Comparison of ENCODE assay signal across 27 cellular contexts in genomic region chr19:13727798-13728197, GRCh38. TPM values are rescaled to one million over a fixed set of nuclear protein-coding genes. Genes with fewer than 3 reads are reported as not detected.
DNase-seq lines count a peak whose midpoint lies in the region; ATAC-seq and TF ChIP-seq lines count a peak whose summit lies in the region.
"Had no signal": no experiment of that assay in that cellular context is flagged by ENCODE, and none has a peak within 500 bp of the region (broad histone marks: within the 10 kb centered on the region; RNA-seq: fewer than 3 reads in every experiment).

No MANE protein-coding gene starts in this region.

- H3K4me3 Mint-ChIP-seq in WTC11: no peak overlapping the region
- H3K4me3 Mint-ChIP-seq: activated T-cell treated with anti-CD3 and anti-CD28 coated beads, Interleukin-2, amount 50 U/mL, for 24 hours; effector memory CD8-positive, alpha-beta T cell; natural killer cell treated with Interleukin-12 subunit alpha and Interleukin-12 subunit beta and Interleukin-15 and Interleukin-18, amount 100 ng/mL, for 72 hours had no signal

- H3K27ac ChIP-seq in right atrium auricular region: no peak overlapping the region
- H3K27ac ChIP-seq: left lung, pancreas, stomach, upper lobe of right lung had no signal

- H3K4me1 Mint-ChIP-seq in WTC11: peaks cover 12% of the 10 kb centered on the region

- no peak for ATAC-seq in WTC11
- ATAC-seq in GM19467 (IDR thresholded peaks at IDR 0.05; ENCODE audit: unreplicated experiment): no peak
- ATAC-seq: effector memory CD8-positive, alpha-beta T cell; esophagus mucosa; left lung; natural killer cell treated with Interleukin-12 subunit alpha and Interleukin-12 subunit beta and Interleukin-15 and Interleukin-18, amount 100 ng/mL, for 72 hours; pancreas; right cardiac atrium; upper lobe of right lung had no signal

- H3K4me1 ChIP-seq in right atrium auricular region: peaks cover 0 to 21% of the 10 kb centered on the region in 2 donors

- no peaks in the 10 kb centered on the region for H3K9me3 ChIP-seq in right atrium auricular region
- H3K9me3 ChIP-seq: left lung, pancreas, stomach, upper lobe of right lung had no signal

- POLR2A ChIA-PET in WTC11 (lab: Charles Lee): no interaction called here

- CTCF ChIA-PET in WTC11 (lab: Charles Lee): no interaction called here

- H3K9me3 Mint-ChIP-seq in WTC11: no peaks in the 10 kb centered on the region
- H3K9me3 Mint-ChIP-seq: activated T-cell treated with anti-CD3 and anti-CD28 coated beads, Interleukin-2, amount 50 U/mL, for 24 hours; effector memory CD8-positive, alpha-beta T cell; natural killer cell treated with Interleukin-12 subunit alpha and Interleukin-12 subunit beta and Interleukin-15 and Interleukin-18, amount 100 ng/mL, for 72 hours had no signal

- H3K36me3 ChIP-seq in right atrium auricular region: no peaks in the 10 kb centered on the region
- H3K36me3 ChIP-seq: left lung, pancreas, stomach, upper lobe of right lung had no signal

- no peaks in the 10 kb centered on the region for H3K36me3 Mint-ChIP-seq in WTC11
- H3K36me3 Mint-ChIP-seq: natural killer cell treated with Interleukin-12 subunit alpha and Interleukin-12 subunit beta and Interleukin-15 and Interleukin-18, amount 100 ng/mL, for 72 hours had no signal

- H3K27me3 ChIP-seq in right atrium auricular region: no peaks in the 10 kb centered on the region
- H3K27me3 ChIP-seq: left lung, pancreas, stomach, upper lobe of right lung had no signal

- TF ChIP-seq CTCF in astrocyte of the cerebellum (IDR thresholded peaks at IDR 0.05; ENCODE audit: low read depth, low read length, missing control alignments): no peak
- TF ChIP-seq CTCF in fibroblast of the aortic adventitia (IDR thresholded peaks at IDR 0.05; ENCODE audit: insufficient read depth, low read length): no peak
- no peak for TF ChIP-seq CTCF in WTC11 (IDR thresholded peaks at IDR 0.05)
- TF ChIP-seq CTCF in right atrium auricular region (IDR thresholded peaks at IDR 0.05): no peak

- DNase-seq in A172 (ENCODE audit: low spot score): peak; percentile 55
- peak; percentile 27 for DNase-seq in ELR (ENCODE audit: low read depth)
- DNase-seq in astrocyte of the cerebellum (ENCODE audit: low read depth): peak; percentile 54
- DNase-seq in fibroblast of the aortic adventitia (ENCODE audit: low read depth): peak; percentile 90
- no peak for DNase-seq in WTC11 (ENCODE audit: low spot score)
- no peak for DNase-seq in right atrium auricular region (ENCODE audit: low spot score)
- no peak for DNase-seq in hippocampal formation (lab: John Stamatoyannopoulos, UW)
- DNase-seq: activated naive CD4-positive, alpha-beta T cell; activated T-cell treated with anti-CD3 and anti-CD28 coated beads, Interleukin-2, amount 50 U/mL, for 24 hours; amniotic stem cell; cerebellar nuclear complex; effector memory CD8-positive, alpha-beta T cell; head of caudate nucleus; left lung; midbrain; NCI-H1694 treated with DMSO at 0.1 percent for 48 hours; NCI-H2227 treated with DMSO at 0.1 percent for 48 hours; OCI-M1; pancreas; right cardiac atrium; Right ventricle myocardium superior; stomach; T-helper 1 cell; upper lobe of right lung had no signal

- in situ Hi-C loops in astrocyte of the cerebellum (cut with HindIII; ENCODE audit: low sequenced_read_pairs): no loop called here

- no peaks in the 10 kb centered on the region; the same call in 1 of the 2 replicates for H3K27me3 Mint-ChIP-seq in WTC11 (ENCODE audit: low read depth)
- H3K27me3 Mint-ChIP-seq: activated T-cell treated with anti-CD3 and anti-CD28 coated beads, Interleukin-2, amount 50 U/mL, for 24 hours had no signal

- H3K4me3 ChIP-seq in astrocyte of the cerebellum (ENCODE audit: low read depth, low read length): no peak overlapping the region
- H3K4me3 ChIP-seq in fibroblast of the aortic adventitia (ENCODE audit: low read depth, low read length): no peak overlapping the region
- no peak overlapping the region for H3K4me3 ChIP-seq in right atrium auricular region
- H3K4me3 ChIP-seq: left lung, pancreas, stomach, upper lobe of right lung had no signal

- no peak overlapping the region for H3K27ac Mint-ChIP-seq in WTC11
- H3K27ac Mint-ChIP-seq: activated T-cell treated with anti-CD3 and anti-CD28 coated beads, Interleukin-2, amount 50 U/mL, for 24 hours; effector memory CD8-positive, alpha-beta T cell; natural killer cell treated with Interleukin-12 subunit alpha and Interleukin-12 subunit beta and Interleukin-15 and Interleukin-18, amount 100 ng/mL, for 72 hours had no signal

TF ChIP-seq in WTC11, 78 proteins besides CTCF, POLR2A, EP300 and RAD21:
- no peak for TF ChIP-seq SOX15 (CRISPR knock-in tag; IDR thresholded peaks at IDR 0.05)
- TF ChIP-seq JAZF1 (CRISPR knock-in tag; IDR thresholded peaks at IDR 0.05): no peak
- TF ChIP-seq HMGA2 (CRISPR knock-in tag; IDR thresholded peaks at IDR 0.05): no peak
- TF ChIP-seq HMGXB4 (CRISPR knock-in tag; IDR thresholded peaks at IDR 0.05): no peak
- no peak for TF ChIP-seq EMX1 (CRISPR knock-in tag; IDR thresholded peaks at IDR 0.05)
- no peak for TF ChIP-seq IRF2 (CRISPR knock-in tag; IDR thresholded peaks at IDR 0.05; ENCODE audit: borderline replicate concordance, low read depth)
- no peak for TF ChIP-seq NFYB (CRISPR knock-in tag; conservative IDR thresholded peaks at IDR 0.05; ENCODE audit: low read depth)
- TF ChIP-seq CBFB (CRISPR knock-in tag; IDR thresholded peaks at IDR 0.05; ENCODE audit: low read depth): no peak
- TF ChIP-seq GRHL2 (CRISPR knock-in tag; IDR thresholded peaks at IDR 0.05; ENCODE audit: insufficient replicate concordance, severe bottlenecking): no peak
- TF ChIP-seq ETV6 (CRISPR knock-in tag; IDR thresholded peaks at IDR 0.05): no peak
- TF ChIP-seq ERG (CRISPR knock-in tag; IDR thresholded peaks at IDR 0.05): no peak
- TF ChIP-seq TCF7 (CRISPR knock-in tag; IDR thresholded peaks at IDR 0.05; ENCODE audit: low read depth): no peak
- TF ChIP-seq USF1 (CRISPR knock-in tag; IDR thresholded peaks at IDR 0.05): no peak

RNA-seq across cellular contexts. Expression of gene MRI1, which starts 36.5 kb away (rescaled TPM):
- 19.2 and 26.9 TPM in 2 replicates for total RNA-seq in A172 (2014; rRNA removed; shearing (Covaris generic))
- 24.0 and 71.3 TPM in 2 replicates for total RNA-seq in fibroblast of the aortic adventitia (ENCODE audit: low replicate concordance)
- total RNA-seq in WTC11 (2021): 27.9 to 29.9 TPM (median 28.1 TPM) in 3 replicates
- 10 to 100 TPM; 18.2 to 19.4 TPM for total RNA-seq in right atrium auricular region

RNA-seq across cellular contexts. Expression of gene C19orf53, which starts 46.5 kb away (rescaled TPM):
- total RNA-seq in A172 (2014; rRNA removed; shearing (Covaris generic)): 222 and 261 TPM in 2 replicates
- total RNA-seq in fibroblast of the aortic adventitia (ENCODE audit: low replicate concordance) (43.3 and 78.0 TPM in 2 replicates), WTC11 (2021) (102 to 112 TPM (median 110 TPM) in 3 replicates), right atrium auricular region (100 to 1,000 TPM; 272 to 304 TPM)

Comparison
In these comparisons a context has a peak if more than half of its experiments do, and no peak if none do; other contexts are left out.
1. DNase-seq: peak in A172 (single experiment), ELR (single experiment), astrocyte of the cerebellum (single experiment) and fibroblast of the aortic adventitia (single experiment); none in WTC11 (single experiment), right atrium auricular region (single experiment) and hippocampal formation (0 of 2).